In the genomic region with DNA sequence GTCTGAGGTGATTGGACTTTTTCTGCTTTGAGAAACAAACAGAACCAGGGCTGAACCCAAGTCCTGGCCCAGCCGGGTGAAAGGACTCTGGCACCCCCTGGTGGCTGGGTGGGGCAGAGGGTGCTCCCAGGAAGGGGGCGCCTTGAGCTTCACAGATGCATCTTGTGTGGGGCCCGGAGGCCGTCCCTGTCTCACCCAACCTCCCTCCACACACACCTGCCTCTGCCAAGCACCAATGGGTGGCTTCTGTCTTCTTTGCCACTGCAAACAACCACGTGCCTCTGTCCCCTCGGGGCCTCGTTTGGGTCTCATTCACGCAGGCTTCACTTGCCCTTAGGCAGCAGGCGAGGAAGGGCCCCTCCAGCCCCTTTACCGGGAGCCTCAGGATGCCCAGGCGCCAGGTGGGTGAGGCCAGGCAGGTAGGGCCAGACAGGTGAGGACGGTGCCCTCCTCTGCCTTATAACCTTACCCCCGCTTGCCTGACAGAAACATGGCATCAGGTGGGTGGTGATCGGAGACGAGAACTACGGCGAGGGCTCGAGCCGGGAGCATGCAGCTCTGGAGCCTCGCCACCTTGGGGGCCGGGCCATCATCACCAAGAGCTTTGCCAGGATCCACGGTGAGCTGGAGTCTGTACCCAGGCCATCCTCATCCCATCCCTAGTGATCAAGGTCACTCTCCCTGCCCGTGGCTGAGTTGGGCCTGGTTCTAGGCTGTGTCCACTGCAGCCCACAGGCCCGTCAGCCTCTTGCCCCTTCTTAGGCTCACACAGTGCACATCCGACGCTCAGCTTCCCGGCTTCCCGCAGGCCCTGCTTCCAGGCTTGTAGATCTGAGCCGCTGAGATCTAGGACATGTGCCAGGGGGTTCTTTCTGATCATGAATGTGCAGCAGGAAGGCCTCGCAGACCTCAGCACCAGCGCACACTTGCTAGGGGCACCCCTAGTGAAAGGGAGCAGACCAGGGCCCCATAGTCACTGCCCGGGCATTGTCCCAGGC, we compare ENCODE assay signal across 8 cellular contexts. TPM values are rescaled to one million over a fixed set of nuclear protein-coding genes. Genes with fewer than 3 reads are reported as not detected.
DNase-seq lines count a peak whose midpoint lies in the region; ATAC-seq and TF ChIP-seq lines count a peak whose summit lies in the region.

No MANE protein-coding gene starts in this region.

- TF ChIP-seq CTCF in GM10266 (IDR thresholded peaks at IDR 0.05; ENCODE audit: control insufficient read depth, insufficient read depth, low read depth, missing control alignments) (peak; percentile 78), OCI-LY1 (IDR thresholded peaks at IDR 0.05; ENCODE audit: low read length) (peak; percentile 95), fibroblast of mammary gland (conservative IDR thresholded peaks at IDR 0.05; ENCODE audit: control insufficient read depth, insufficient read depth, low read depth, low read length) (peak; percentile 84), type B pancreatic cell (conservative IDR thresholded peaks at IDR 0.05) (peak; percentile 84)

- no peak overlapping the region for H2AK5ac ChIP-seq in trophoblast cell (ENCODE audit: low read length)

- no peak overlapping the region for H2AFZ ChIP-seq in OCI-LY1 (ENCODE audit: low read length)
- no peak overlapping the region for H2AFZ ChIP-seq in trophoblast cell (ENCODE audit: insufficient read depth, low read length, poor library complexity)

- H3K79me1 ChIP-seq in trophoblast cell (ENCODE audit: low read length), result no peaks in the 10 kb centered on the region

- no peak overlapping the region for H2BK12ac ChIP-seq in trophoblast cell (ENCODE audit: low read length)

- no peak overlapping the region for H3K4me3 Mint-ChIP-seq in activated T-cell treated with anti-CD3 and anti-CD28 coated beads, Interleukin-2, amount 50 U/mL, for 4 hours
- no peak overlapping the region for H3K4me3 Mint-ChIP-seq in type B pancreatic cell

- no peaks in the 10 kb centered on the region for H3F3A ChIP-seq in OCI-LY1 (ENCODE audit: insufficient read depth, low read length)

- peaks cover 7% of the 10 kb centered on the region for H3K4me1 ChIP-seq in OCI-LY1 (ENCODE audit: insufficient read depth, low read length, severe bottlenecking)
- H3K4me1 ChIP-seq in trophoblast cell (ENCODE audit: control insufficient read depth in 1 of 2, insufficient read depth in 2 of 2, low read length in 2 of 2), result no peaks in the 10 kb centered on the region

- H3K36me3 ChIP-seq in OCI-LY1 (ENCODE audit: insufficient read depth, low read length), result peaks cover 91% of the 10 kb centered on the region
- H3K36me3 ChIP-seq in trophoblast cell (ENCODE audit: control insufficient read depth in 1 of 2, insufficient read depth in 2 of 2, low read length in 2 of 2), result peaks cover 82 to 88% of the 10 kb centered on the region in 2 experiments

- H3K9me3 Mint-ChIP-seq in activated T-cell treated with anti-CD3 and anti-CD28 coated beads, Interleukin-2, amount 50 U/mL, for 4 hours, result no peaks in the 10 kb centered on the region
- H3K9me3 Mint-ChIP-seq in type B pancreatic cell, result no peaks in the 10 kb centered on the region

- H3K27ac Mint-ChIP-seq in type B pancreatic cell, result peak overlapping the region; percentile 70

- H4K8ac ChIP-seq in trophoblast cell (ENCODE audit: low read depth, low read length), result no peak overlapping the region

- H3K27me3 Mint-ChIP-seq in activated T-cell treated with anti-CD3 and anti-CD28 coated beads, Interleukin-2, amount 50 U/mL, for 4 hours (ENCODE audit: low read depth), result no peaks in the 10 kb centered on the region
- H3K27me3 Mint-ChIP-seq in type B pancreatic cell, result no peaks in the 10 kb centered on the region

- H3K9me3 ChIP-seq in OCI-LY1 (ENCODE audit: low read length), result no peaks in the 10 kb centered on the region
- no peaks in the 10 kb centered on the region for H3K9me3 ChIP-seq in trophoblast cell (ENCODE audit: insufficient read depth, low read depth, low read length)

- H3K4me2 ChIP-seq in OCI-LY1 (ENCODE audit: low read length) (no peak overlapping the region), trophoblast cell (ENCODE audit: low read length) (no peak overlapping the region)

- H4K91ac ChIP-seq in trophoblast cell (ENCODE audit: low read depth, low read length), result no peak overlapping the region

- no peaks in the 10 kb centered on the region for H3K9me2 ChIP-seq in OCI-LY1 (ENCODE audit: low read depth, low read length)

- H4K20me1 ChIP-seq in OCI-LY1 (ENCODE audit: insufficient read depth, low read length), result no peaks in the 10 kb centered on the region

- H4K12ac ChIP-seq in trophoblast cell (ENCODE audit: low read depth, low read length), result no peak overlapping the region

- no peak overlapping the region for H3K4me3 ChIP-seq in OCI-LY1 (ENCODE audit: low read depth, low read length, poor library complexity, severe bottlenecking)
- H3K4me3 ChIP-seq in fibroblast of mammary gland (ENCODE audit: control insufficient read depth, low read depth, low read length), result no peak overlapping the region
- no peak overlapping the region for H3K4me3 ChIP-seq in trophoblast cell (ENCODE audit: low read depth, low read length)

- H2BK120ac ChIP-seq in trophoblast cell (ENCODE audit: insufficient read depth, low read length, poor library complexity), result no peak overlapping the region

- H3K9ac ChIP-seq in OCI-LY1 (ENCODE audit: low read length) (no peak overlapping the region), trophoblast cell (ENCODE audit: low read length) (no peak overlapping the region)

- no peak overlapping the region for H2BK5ac ChIP-seq in trophoblast cell (ENCODE audit: low read depth, low read length, poor library complexity)

- no peaks in the 10 kb centered on the region for H3K27me3 ChIP-seq in OCI-LY1 (ENCODE audit: insufficient read depth, low read length)
- H3K27me3 ChIP-seq in trophoblast cell (ENCODE audit: insufficient read depth, low read length), result no peaks in the 10 kb centered on the region

- DNase-seq in GM10266 (ENCODE audit: extremely low spot score) (peak; percentile 60), fibroblast of mammary gland (ENCODE audit: low read depth) (peak; percentile 47), trophoblast cell (peak; percentile 30 to 61), type B pancreatic cell (ENCODE audit: extremely low spot score, unreplicated experiment) (no peak), SK-N-DZ (ENCODE audit: low spot score) (no peak)
- DNase-seq in activated T-cell treated with anti-CD3 and anti-CD28 coated beads, Interleukin-2, amount 50 U/mL, for 4 hours, result peak; percentile 68

- H3K4ac ChIP-seq in trophoblast cell (ENCODE audit: low read depth, low read length), result no peak overlapping the region

- H3K14ac ChIP-seq in trophoblast cell (ENCODE audit: low read length), result no peak overlapping the region

- WGBS in trophoblast cell (ENCODE audit: extremely low coverage, insufficient coverage, insufficient read length), result no CpG with 5 or more reads among the region's 32 CpGs

- H3K36me3 Mint-ChIP-seq in activated T-cell treated with anti-CD3 and anti-CD28 coated beads, Interleukin-2, amount 50 U/mL, for 4 hours (ENCODE audit: insufficient read depth), result peaks cover 10% of the 10 kb centered on the region
- peaks cover 10% of the 10 kb centered on the region for H3K36me3 Mint-ChIP-seq in type B pancreatic cell

- no peak overlapping the region for H3K23ac ChIP-seq in trophoblast cell (ENCODE audit: low read length)

- no peak overlapping the region for H3K18ac ChIP-seq in trophoblast cell (ENCODE audit: low read length)

- no peak overlapping the region for H3K27ac ChIP-seq in OCI-LY1 (ENCODE audit: low read depth, low read length, poor library complexity, severe bottlenecking)
- H3K27ac ChIP-seq in trophoblast cell (ENCODE audit: low read depth, low read length), result no peak overlapping the region

- H3K4me1 Mint-ChIP-seq in activated T-cell treated with anti-CD3 and anti-CD28 coated beads, Interleukin-2, amount 50 U/mL, for 4 hours (ENCODE audit: low read depth), result peaks cover 15% of the 10 kb centered on the region
- H3K4me1 Mint-ChIP-seq in type B pancreatic cell (ENCODE audit: unreplicated experiment), result no peaks in the 10 kb centered on the region

- H3K79me2 ChIP-seq in OCI-LY1 (ENCODE audit: insufficient read depth, low read length) (no peaks in the 10 kb centered on the region), trophoblast cell (ENCODE audit: control insufficient read depth, insufficient read depth, low read length, poor library complexity) (no peaks in the 10 kb centered on the region)

- ATAC-seq in activated T-cell treated with anti-CD3 and anti-CD28 coated beads, Interleukin-2, amount 50 U/mL, for 4 hours, result peak; percentile 62 to 64
- ATAC-seq in GM18502 (IDR thresholded peaks at IDR 0.05; ENCODE audit: poor library complexity, unreplicated experiment), result no peak

RNA-seq across cellular contexts. Expression of gene POLR3H, which starts 17.2 kb away (rescaled TPM):
- total RNA-seq in activated T-cell treated with anti-CD3 and anti-CD28 coated beads, Interleukin-2, amount 50 U/mL, for 4 hours, result 100 to 1,000 TPM; 108 to 140 (median 109) TPM
- polyA plus RNA-seq in trophoblast cell (2013), result 18.5 and 20.5 TPM in 2 replicates
- total RNA-seq in type B pancreatic cell (ENCODE audit: low replicate concordance), result 40.1 and 46.6 TPM in 2 replicates
- 30.7 and 33.7 TPM in 2 replicates for polyA plus RNA-seq in SK-N-DZ (2014; cell fraction: cytosol; rRNA removed)
- polyA plus RNA-seq in SK-N-DZ (2014; cell fraction: nucleus; rRNA removed), result 20.4 and 33.4 TPM in 2 replicates

RNA-seq across cellular contexts. Expression of gene CSDC2, which starts 33.7 kb away (rescaled TPM):
- total RNA-seq in activated T-cell treated with anti-CD3 and anti-CD28 coated beads, Interleukin-2, amount 50 U/mL, for 4 hours, result under 1 TPM in 2 of 3 donors, not detected in 1; 0.08 to 0.16 TPM
- polyA plus RNA-seq in trophoblast cell (2013), result 3.1 TPM in 2 replicates
- 0.12 and 1.8 TPM in 2 replicates for total RNA-seq in type B pancreatic cell (ENCODE audit: low replicate concordance)
- 2.9 TPM in 2 replicates for polyA plus RNA-seq in SK-N-DZ (2014; cell fraction: cytosol; rRNA removed)
- 2.4 and 3.1 TPM in 2 replicates for polyA plus RNA-seq in SK-N-DZ (2014; cell fraction: nucleus; rRNA removed)

RNA-seq across cellular contexts. Expression of gene ACO2, which starts 58.2 kb away (rescaled TPM):
- 100 to 1,000 TPM; 128 to 133 (median 130) TPM for total RNA-seq in activated T-cell treated with anti-CD3 and anti-CD28 coated beads, Interleukin-2, amount 50 U/mL, for 4 hours
- 63.0 and 64.1 TPM in 2 replicates for polyA plus RNA-seq in trophoblast cell (2013)
- total RNA-seq in type B pancreatic cell (ENCODE audit: low replicate concordance), result 107 and 142 TPM in 2 replicates
- 62.2 and 66.7 TPM in 2 replicates for polyA plus RNA-seq in SK-N-DZ (2014; cell fraction: cytosol; rRNA removed)
- 53.0 and 66.4 TPM in 2 replicates for polyA plus RNA-seq in SK-N-DZ (2014; cell fraction: nucleus; rRNA removed)

RNA-seq across cellular contexts. Expression of gene PHF5A, which starts 58.6 kb away (rescaled TPM):
- 100 to 1,000 TPM; 138 to 164 (median 144) TPM for total RNA-seq in activated T-cell treated with anti-CD3 and anti-CD28 coated beads, Interleukin-2, amount 50 U/mL, for 4 hours
- polyA plus RNA-seq in trophoblast cell (2013), result 46.3 and 48.1 TPM in 2 replicates
- total RNA-seq in type B pancreatic cell (ENCODE audit: low replicate concordance), result 38.2 and 54.8 TPM in 2 replicates
- polyA plus RNA-seq in SK-N-DZ (2014; cell fraction: cytosol; rRNA removed), result 178 and 199 TPM in 2 replicates
- 61.7 and 117 TPM in 2 replicates for polyA plus RNA-seq in SK-N-DZ (2014; cell fraction: nucleus; rRNA removed)

Comparison
In these comparisons a context has a peak if more than half of its experiments do, and no peak if none do; other contexts are left out.
1. DNase-seq: peak in GM10266 (single experiment), activated T-cell treated with anti-CD3 and anti-CD28 coated beads, Interleukin-2, amount 50 U/mL, for 4 hours (single experiment), fibroblast of mammary gland (single experiment) and trophoblast cell (2 of 2); none in type B pancreatic cell (single experiment) and SK-N-DZ (single experiment).
2. Peak in every context shown above with its lines, with median percentiles within 50 percentile points of each other: CTCF ChIP-seq.